ENCODE assay signal across 8 cellular contexts in the genomic region with DNA sequence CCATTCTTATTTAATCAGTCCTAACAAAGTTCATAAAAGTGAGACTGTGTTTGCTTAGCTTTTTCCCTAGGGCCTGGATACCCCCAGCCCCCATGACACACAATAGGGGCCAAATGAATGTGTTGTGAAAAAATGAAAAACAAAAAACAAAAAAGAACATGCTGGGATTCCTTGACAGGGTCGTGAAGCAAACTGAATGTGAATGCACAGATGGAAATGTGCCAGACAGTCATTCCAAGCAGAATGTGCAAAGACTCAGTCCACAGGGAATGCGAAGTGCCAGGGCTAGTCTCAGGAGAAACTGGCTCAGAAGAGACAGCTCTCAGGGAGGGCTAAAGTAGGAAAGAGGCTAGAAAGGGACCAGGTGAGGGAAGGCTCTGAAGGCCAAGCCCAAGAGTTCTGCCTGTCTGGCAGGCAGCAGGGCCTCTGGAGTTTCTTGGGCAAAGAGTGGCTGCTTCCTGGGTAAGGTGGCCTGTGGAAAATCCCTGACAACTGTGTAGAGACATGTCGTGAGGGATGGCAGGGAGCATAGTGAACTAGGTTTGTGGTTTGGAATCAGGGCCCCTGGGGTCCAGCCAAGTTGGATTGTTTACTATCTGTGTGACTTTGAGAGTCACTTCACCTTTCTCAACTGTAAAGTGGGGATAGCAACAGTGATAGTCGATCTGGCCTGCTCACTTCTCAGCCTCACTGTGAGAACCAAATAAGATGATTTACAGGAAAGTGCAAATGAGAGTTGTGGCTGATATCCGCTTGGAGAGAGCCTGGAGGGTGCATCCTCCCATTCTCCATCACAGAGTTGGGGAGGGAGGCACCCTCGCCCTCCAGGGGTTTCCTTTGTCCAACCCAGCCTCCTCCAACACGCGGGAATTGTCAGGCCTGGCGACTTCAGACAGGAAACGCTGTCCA. TPM values are rescaled to one million over a fixed set of nuclear protein-coding genes. Genes with fewer than 3 reads are reported as not detected.
DNase-seq lines count a peak whose midpoint lies in the region; ATAC-seq, FAIRE-seq and TF ChIP-seq lines count a peak whose summit lies in the region.

No MANE protein-coding gene starts in this region.

- H3K9me3 ChIP-seq in BE2C (no peaks in the 10 kb centered on the region), HepG2 (ENCODE audit: low read length) (no peaks in the 10 kb centered on the region), transverse colon (no peaks in the 10 kb centered on the region)

- peak overlapping the region; percentile 96 for H3K4me2 ChIP-seq in HepG2 (ENCODE audit: low read depth, low read length)

- peak overlapping the region; percentile 70 for H3K9ac ChIP-seq in HepG2 (ENCODE audit: insufficient read depth, low read depth, low read length)

- TF ChIP-seq EP300 in HepG2 (IDR thresholded peaks at IDR 0.05; ENCODE audit: low read depth in 2 of 2, low read length in 2 of 2) (no peak), HepG2 (CRISPR knock-in tag; IDR thresholded peaks at IDR 0.05; ENCODE audit: borderline replicate concordance) (no peak), transverse colon (IDR thresholded peaks at IDR 0.05; ENCODE audit: low read depth) (no peak)

- POLR2A ChIA-PET in HepG2 (lab: Yijun Ruan, JAX), result interaction anchor here (1.0 to 1.4 kb wide), 4 partner anchors 11 to 78 kb away, joined by 3 to 7 read pairs (median 4); no protein-coding TSS in a partner anchor

- in situ Hi-C loops in HepG2 (cut with HindIII; ENCODE audit: extremely low pct_ligation_motif_present, low pct_unique_long_range_greater_than_20kb) (no loop called here), transverse colon (cut with MboI; ENCODE audit: low pct_ligation_motif_present in 1 of 4, low pct_unique_long_range_greater_than_20kb in 1 of 4, low sequenced_read_pairs in 3 of 4) (loop anchor here in 3 of 4 donors (25.0 kb wide), 1 partner anchor 88 kb away; the partner anchor contains the start of genes CKS1B (in 3 of the 3), PBXIP1 (in 3 of the 3), PYGO2 (in 3 of the 3) and SHC1 (in 3 of the 3))

- TF ChIP-seq RAD21 in HepG2 (CRISPR knock-in tag; IDR thresholded peaks at IDR 0.05), result no peak

- TF ChIP-seq POLR2A in HepG2 (IDR thresholded peaks at IDR 0.05; ENCODE audit: insufficient read depth in 1 of 2, low read depth in 2 of 2, low read length in 2 of 2) (no peak), transverse colon (IDR thresholded peaks at IDR 0.05) (no peak)

- CTCF ChIA-PET in HepG2 (lab: Yijun Ruan, JAX; ENCODE audit: low intra/inter-chr PET ratio, low total read pairs), result interaction anchor here (1.8 to 2.0 kb wide), 2 partner anchors 12 to 32 kb away, joined by 5 to 7 read pairs; no protein-coding TSS in a partner anchor

- TF ChIP-seq CTCF in BE2C (IDR thresholded peaks at IDR 0.05; ENCODE audit: low read depth, low read length) (no peak), HL-60 (IDR thresholded peaks at IDR 0.05; ENCODE audit: insufficient read depth, low read length) (no peak), HepG2 (CRISPR knock-in tag; IDR thresholded peaks at IDR 0.05) (no peak), transverse colon (IDR thresholded peaks at IDR 0.05) (no peak)

- no peak overlapping the region for H2AFZ ChIP-seq in HepG2 (ENCODE audit: low read length)

- no peaks in the 10 kb centered on the region for H4K20me1 ChIP-seq in HepG2 (ENCODE audit: insufficient read depth, low read length)

- DNase-seq in BE2C (no peak), HL-60 (ENCODE audit: low read depth in 1 of 2, low spot score in 1 of 2) (no peak), HepG2 (ENCODE audit: low spot score) (no peak), transverse colon (no peak), urothelium cell line (ENCODE audit: low spot score) (no peak), OCI-M2 (lab: John Stamatoyannopoulos, UW; ENCODE audit: unreplicated experiment) (no peak), activated gamma-delta T cell (lab: John Stamatoyannopoulos, UW) (no peak)

- H3K36me3 ChIP-seq in BE2C (no peaks in the 10 kb centered on the region), HepG2 (replicated peaks in 1 of 2; ENCODE audit: control insufficient read depth in 1 of 2, insufficient read depth in 2 of 2, low read length in 2 of 2) (no peaks in the 10 kb centered on the region; a peak in 1 of 5 replicates), transverse colon (peaks cover 0 to 10% (median 0%) of the 10 kb centered on the region in 4 donors)

- intact Hi-C loops in HepG2 (cut with micrococcal nuclease; ENCODE audit: unreplicated experiment), result loop anchor here (5.0 kb wide), 2 partner anchors 32 to 143 kb away; no protein-coding TSS in a partner anchor
- intact Hi-C loops in transverse colon (cut with DNase I; ENCODE audit: low total_unique reads), result no loop called here

- H3K27ac ChIP-seq in HL-60 (replicated peaks) (peak overlapping the region; percentile 83), adipose tissue (ENCODE audit: low read depth, low read length) (peak overlapping the region; percentile 34), HepG2 (ENCODE audit: extremely low read length, insufficient read depth, low read length) (peak overlapping the region; percentile 66), transverse colon (peak overlapping the region; percentile 91 to 99 (median 94))

- peak; percentile 46 for FAIRE-seq in HepG2 (lab: Jason Lieb, UNC)
- no peak for FAIRE-seq in urothelium cell line (lab: Jason Lieb, UNC)

- no peaks in the 10 kb centered on the region for H3K79me2 ChIP-seq in HepG2 (ENCODE audit: insufficient read depth, low read length)

- TSS peak; percentile 76 for BruUV-seq in HepG2 (replicated peaks; lab: Mats Ljungman, UMichigan)

- peak overlapping the region; percentile 72; the same call in 1 of the 2 replicates for H3K4me3 ChIP-seq in BE2C (ENCODE audit: low read depth, low read length)
- H3K4me3 ChIP-seq in HL-60 (replicated peaks; ENCODE audit: insufficient read depth, low read length), result peak overlapping the region; percentile 91; the same call in 1 of the 2 replicates
- peak overlapping the region in 2 of 3 experiments; percentile 21 to 88; a peak in 3 of 6 replicates for H3K4me3 ChIP-seq in HepG2 (replicated peaks in 1 of 3; ENCODE audit: insufficient read depth in 1 of 3, low read depth in 2 of 3, low read length in 3 of 3)
- peak overlapping the region in 3 of 4 donors; percentile 53 to 72 (median 62) for H3K4me3 ChIP-seq in transverse colon

- 15 to 28% (median 19%) methylated on average over 10 of the region's 10 CpGs for WGBS in adipose tissue, 3 donors
- 9% methylated on average over 9 of the region's 10 CpGs for WGBS in HepG2 (ENCODE audit: low lambda C conversion rate)
- 17 to 35% methylated on average over 2 to 10 of the region's 10 CpGs for WGBS in transverse colon (ENCODE audit: low coverage in 1 of 2), 2 donors

- peak; percentile 3; the same call in 2 of the 3 replicates for ATAC-seq in HepG2

- H3K4me1 ChIP-seq in BE2C (peaks cover 8% of the 10 kb centered on the region), HepG2 (ENCODE audit: insufficient read depth, low read length) (peaks cover 59% of the 10 kb centered on the region), transverse colon (peaks cover 15 to 41% (median 26%) of the 10 kb centered on the region in 4 donors)

- H3K27me3 ChIP-seq in BE2C (no peaks in the 10 kb centered on the region), HL-60 (ENCODE audit: insufficient read depth, poor library complexity, severe bottlenecking) (no peaks in the 10 kb centered on the region), HepG2 (ENCODE audit: control insufficient read depth in 1 of 2, insufficient read depth in 2 of 2, low read length in 2 of 2) (no peaks in the 10 kb centered on the region), transverse colon (no peaks in the 10 kb centered on the region)

RNA-seq across cellular contexts. Expression of gene ADAM15, which starts 1.2 kb away (rescaled TPM):
- polyA plus RNA-seq in BE2C (2012; ENCODE audit: insufficient read depth, insufficient read length, low read depth), result 95.5 TPM
- 100 to 1,000 TPM in 2 of 3 donors, 10 to 100 TPM in 1; 47.1 to 217 (median 169) TPM for polyA plus RNA-seq in adipose tissue
- 12.3 and 25.6 TPM in 2 replicates for total RNA-seq in HepG2 (2016; rRNA removed; fragmentation: Illumina TruSeq; extraction: Trizol)
- 9.4 and 10.0 TPM in 2 replicates for total RNA-seq in HepG2 (2016; cell fraction: cytosol; rRNA removed; fragmentation: Illumina TruSeq; extraction: Trizol; ENCODE audit: low read depth)
- 11.8 and 25.5 TPM in 2 replicates for total RNA-seq in HepG2 (2016; cell fraction: insoluble cytoplasmic fraction; rRNA removed; fragmentation: Illumina TruSeq; extraction: Trizol)
- 12.6 and 15.4 TPM in 2 replicates for total RNA-seq in HepG2 (2016; cell fraction: membrane; rRNA removed; fragmentation: Illumina TruSeq; extraction: Trizol)
- 22.9 and 27.4 TPM in 2 replicates for total RNA-seq in HepG2 (2016; cell fraction: nucleus; rRNA removed; fragmentation: Illumina TruSeq; extraction: Trizol)
- 17.9 and 24.0 TPM in 2 replicates for polyA plus RNA-seq in HepG2 (2011; rRNA removed)
- polyA plus RNA-seq in HepG2 (2011; cell fraction: cytosol; rRNA removed), result 12.5 and 21.6 TPM in 2 replicates
- 100 and 115 TPM in 2 replicates for polyA plus RNA-seq in HepG2 (2011; cell fraction: nucleus; rRNA removed)
- polyA plus RNA-seq in HepG2 (2012), result 14.8 and 20.2 TPM in 2 replicates
- 8.0 and 8.2 TPM in 2 replicates for polyA plus RNA-seq in HepG2 (2016; cell fraction: cytosol; fragmentation: Illumina TruSeq; extraction: Trizol; ENCODE audit: low read depth)
- polyA plus RNA-seq in HepG2 (2016; cell fraction: insoluble cytoplasmic fraction; fragmentation: Illumina TruSeq; extraction: Trizol; ENCODE audit: low read depth), result 10.2 and 14.0 TPM in 2 replicates
- polyA plus RNA-seq in HepG2 (2016; cell fraction: membrane; fragmentation: Illumina TruSeq; extraction: Trizol; ENCODE audit: low read depth), result 11.2 and 16.1 TPM in 2 replicates
- 65.2 and 66.0 TPM in 2 replicates for polyA plus RNA-seq in HepG2 (2016; cell fraction: nucleus; fragmentation: Illumina TruSeq; extraction: Trizol; ENCODE audit: insufficient read depth, low read depth)
- polyA minus RNA-seq in HepG2 (2011; rRNA and poly(A)+ RNA removed; ENCODE audit: low replicate concordance), result 69.0 and 416 TPM in 2 replicates
- 13.6 and 23.7 TPM in 2 replicates for polyA minus RNA-seq in HepG2 (2011; cell fraction: cytosol; rRNA and poly(A)+ RNA removed)
- 19.4 and 22.5 TPM in 2 replicates for polyA minus RNA-seq in HepG2 (2011; cell fraction: nucleus; rRNA and poly(A)+ RNA removed)
- total RNA-seq in transverse colon, result 100 to 1,000 TPM in 3 of 4 donors, 10 to 100 TPM in 1; 90.6 to 196 (median 115) TPM

RNA-seq across cellular contexts. Expression of gene EFNA4, which starts 13.6 kb away (rescaled TPM):
- not detected for polyA plus RNA-seq in BE2C (2012; ENCODE audit: insufficient read depth, insufficient read length, low read depth)
- polyA plus RNA-seq in adipose tissue, result 1 to 10 TPM; 1.7 to 7.1 (median 4.6) TPM
- total RNA-seq in HepG2 (2016; rRNA removed; fragmentation: Illumina TruSeq; extraction: Trizol), result 9.3 and 17.2 TPM in 2 replicates
- total RNA-seq in HepG2 (2016; cell fraction: cytosol; rRNA removed; fragmentation: Illumina TruSeq; extraction: Trizol; ENCODE audit: low read depth), result 7.3 and 8.5 TPM in 2 replicates
- 11.0 and 17.1 TPM in 2 replicates for total RNA-seq in HepG2 (2016; cell fraction: insoluble cytoplasmic fraction; rRNA removed; fragmentation: Illumina TruSeq; extraction: Trizol)
- 8.8 and 11.0 TPM in 2 replicates for total RNA-seq in HepG2 (2016; cell fraction: membrane; rRNA removed; fragmentation: Illumina TruSeq; extraction: Trizol)
- 11.6 and 14.7 TPM in 2 replicates for total RNA-seq in HepG2 (2016; cell fraction: nucleus; rRNA removed; fragmentation: Illumina TruSeq; extraction: Trizol)
- 12.0 and 13.9 TPM in 2 replicates for polyA plus RNA-seq in HepG2 (2011; rRNA removed)
- polyA plus RNA-seq in HepG2 (2011; cell fraction: cytosol; rRNA removed), result 10.6 and 13.8 TPM in 2 replicates
- 8.4 and 8.6 TPM in 2 replicates for polyA plus RNA-seq in HepG2 (2011; cell fraction: nucleus; rRNA removed)
- 6.5 and 7.0 TPM in 2 replicates for polyA plus RNA-seq in HepG2 (2012)
- polyA plus RNA-seq in HepG2 (2016; cell fraction: cytosol; fragmentation: Illumina TruSeq; extraction: Trizol; ENCODE audit: low read depth), result 3.8 and 4.4 TPM in 2 replicates
- 9.8 and 11.5 TPM in 2 replicates for polyA plus RNA-seq in HepG2 (2016; cell fraction: insoluble cytoplasmic fraction; fragmentation: Illumina TruSeq; extraction: Trizol; ENCODE audit: low read depth)
- polyA plus RNA-seq in HepG2 (2016; cell fraction: membrane; fragmentation: Illumina TruSeq; extraction: Trizol; ENCODE audit: low read depth), result 5.1 and 5.2 TPM in 2 replicates
- polyA plus RNA-seq in HepG2 (2016; cell fraction: nucleus; fragmentation: Illumina TruSeq; extraction: Trizol; ENCODE audit: insufficient read depth, low read depth), result 25.7 and 27.9 TPM in 2 replicates
- polyA minus RNA-seq in HepG2 (2011; rRNA and poly(A)+ RNA removed; ENCODE audit: low replicate concordance), result 11.1 and 12.4 TPM in 2 replicates
- 4.8 and 5.1 TPM in 2 replicates for polyA minus RNA-seq in HepG2 (2011; cell fraction: cytosol; rRNA and poly(A)+ RNA removed)
- polyA minus RNA-seq in HepG2 (2011; cell fraction: nucleus; rRNA and poly(A)+ RNA removed), result 2.4 and 3.6 TPM in 2 replicates
- 10 to 100 TPM; 18.3 to 57.2 (median 37.2) TPM for total RNA-seq in transverse colon

RNA-seq across cellular contexts. Expression of gene DCST1, which starts 16.3 kb away (rescaled TPM):
- polyA plus RNA-seq in BE2C (2012; ENCODE audit: insufficient read depth, insufficient read length, low read depth), result not detected
- polyA plus RNA-seq in adipose tissue (not detected), HepG2 (2011; rRNA removed) (0.04 TPM in 1 of 2 replicates, not detected in the other)
- total RNA-seq in HepG2 (2016; rRNA removed; fragmentation: Illumina TruSeq; extraction: Trizol) (not detected in 2 replicates), transverse colon (under 1 TPM in 2 of 4 donors, not detected in 2; 0.32 to 0.41 TPM)
- not detected in 2 replicates for total RNA-seq in HepG2 (2016; cell fraction: cytosol; rRNA removed; fragmentation: Illumina TruSeq; extraction: Trizol; ENCODE audit: low read depth)
- not detected in 2 replicates for total RNA-seq in HepG2 (2016; cell fraction: insoluble cytoplasmic fraction; rRNA removed; fragmentation: Illumina TruSeq; extraction: Trizol)
- total RNA-seq in HepG2 (2016; cell fraction: membrane; rRNA removed; fragmentation: Illumina TruSeq; extraction: Trizol), result not detected in 2 replicates
- not detected in 2 replicates for total RNA-seq in HepG2 (2016; cell fraction: nucleus; rRNA removed; fragmentation: Illumina TruSeq; extraction: Trizol)
- polyA plus RNA-seq in HepG2 (2011; cell fraction: cytosol; rRNA removed), result not detected in 2 replicates
- 0.19 and 0.24 TPM in 2 replicates for polyA plus RNA-seq in HepG2 (2011; cell fraction: nucleus; rRNA removed)
- polyA plus RNA-seq in HepG2 (2012), result not detected in 2 replicates
- not detected in 2 replicates for polyA plus RNA-seq in HepG2 (2016; cell fraction: cytosol; fragmentation: Illumina TruSeq; extraction: Trizol; ENCODE audit: low read depth)
- polyA plus RNA-seq in HepG2 (2016; cell fraction: insoluble cytoplasmic fraction; fragmentation: Illumina TruSeq; extraction: Trizol; ENCODE audit: low read depth), result not detected in 2 replicates
- not detected in 2 replicates for polyA plus RNA-seq in HepG2 (2016; cell fraction: membrane; fragmentation: Illumina TruSeq; extraction: Trizol; ENCODE audit: low read depth)
- polyA plus RNA-seq in HepG2 (2016; cell fraction: nucleus; fragmentation: Illumina TruSeq; extraction: Trizol; ENCODE audit: insufficient read depth, low read depth), result not detected in 2 replicates
- not detected in 2 replicates for polyA minus RNA-seq in HepG2 (2011; rRNA and poly(A)+ RNA removed; ENCODE audit: low replicate concordance)
- polyA minus RNA-seq in HepG2 (2011; cell fraction: cytosol; rRNA and poly(A)+ RNA removed), result not detected in 2 replicates
- not detected in 2 replicates for polyA minus RNA-seq in HepG2 (2011; cell fraction: nucleus; rRNA and poly(A)+ RNA removed)

RNA-seq across cellular contexts. Expression of gene DCST2, which starts 16.3 kb away (rescaled TPM):
- 0.28 TPM for polyA plus RNA-seq in BE2C (2012; ENCODE audit: insufficient read depth, insufficient read length, low read depth)
- polyA plus RNA-seq in adipose tissue (under 1 TPM; 0.48 to 0.86 (median 0.67) TPM), HepG2 (2011; rRNA removed) (0.74 and 0.80 TPM in 2 replicates)
- total RNA-seq in HepG2 (2016; rRNA removed; fragmentation: Illumina TruSeq; extraction: Trizol) (not detected in 2 replicates), transverse colon (1 to 10 TPM in 3 of 4 donors, not detected in 1; 1.9 to 4.6 (median 4.5) TPM)
- total RNA-seq in HepG2 (2016; cell fraction: cytosol; rRNA removed; fragmentation: Illumina TruSeq; extraction: Trizol; ENCODE audit: low read depth), result not detected in 2 replicates
- total RNA-seq in HepG2 (2016; cell fraction: insoluble cytoplasmic fraction; rRNA removed; fragmentation: Illumina TruSeq; extraction: Trizol), result not detected in 2 replicates
- total RNA-seq in HepG2 (2016; cell fraction: membrane; rRNA removed; fragmentation: Illumina TruSeq; extraction: Trizol), result not detected in 2 replicates
- total RNA-seq in HepG2 (2016; cell fraction: nucleus; rRNA removed; fragmentation: Illumina TruSeq; extraction: Trizol), result not detected in 2 replicates
- polyA plus RNA-seq in HepG2 (2011; cell fraction: cytosol; rRNA removed), result 0.17 and 0.19 TPM in 2 replicates
- polyA plus RNA-seq in HepG2 (2011; cell fraction: nucleus; rRNA removed), result 7.8 and 11.4 TPM in 2 replicates
- polyA plus RNA-seq in HepG2 (2012), result 0.35 and 1.6 TPM in 2 replicates
- 0.29 TPM in 1 of 2 replicates, not detected in the other for polyA plus RNA-seq in HepG2 (2016; cell fraction: cytosol; fragmentation: Illumina TruSeq; extraction: Trizol; ENCODE audit: low read depth)
- not detected in 2 replicates for polyA plus RNA-seq in HepG2 (2016; cell fraction: insoluble cytoplasmic fraction; fragmentation: Illumina TruSeq; extraction: Trizol; ENCODE audit: low read depth)
- not detected in 2 replicates for polyA plus RNA-seq in HepG2 (2016; cell fraction: membrane; fragmentation: Illumina TruSeq; extraction: Trizol; ENCODE audit: low read depth)
- polyA plus RNA-seq in HepG2 (2016; cell fraction: nucleus; fragmentation: Illumina TruSeq; extraction: Trizol; ENCODE audit: insufficient read depth, low read depth), result 0.29 TPM in 1 of 2 replicates, not detected in the other
- 0.08 and 2.6 TPM in 2 replicates for polyA minus RNA-seq in HepG2 (2011; rRNA and poly(A)+ RNA removed; ENCODE audit: low replicate concordance)
- polyA minus RNA-seq in HepG2 (2011; cell fraction: cytosol; rRNA and poly(A)+ RNA removed), result not detected in 2 replicates
- 0.37 TPM in 1 of 2 replicates, not detected in the other for polyA minus RNA-seq in HepG2 (2011; cell fraction: nucleus; rRNA and poly(A)+ RNA removed)

RNA-seq across cellular contexts. Expression of gene EFNA3, which starts 28.7 kb away (rescaled TPM):
- polyA plus RNA-seq in BE2C (2012; ENCODE audit: insufficient read depth, insufficient read length, low read depth), result 13.2 TPM
- polyA plus RNA-seq in adipose tissue, result 1 to 10 TPM in 1 of 3 donors, under 1 TPM in 2; 0.56 to 1.3 (median 0.67) TPM
- 1.0 and 1.6 TPM in 2 replicates for total RNA-seq in HepG2 (2016; rRNA removed; fragmentation: Illumina TruSeq; extraction: Trizol)
- total RNA-seq in HepG2 (2016; cell fraction: cytosol; rRNA removed; fragmentation: Illumina TruSeq; extraction: Trizol; ENCODE audit: low read depth), result 0.62 and 0.71 TPM in 2 replicates
- 1.1 and 1.4 TPM in 2 replicates for total RNA-seq in HepG2 (2016; cell fraction: insoluble cytoplasmic fraction; rRNA removed; fragmentation: Illumina TruSeq; extraction: Trizol)
- total RNA-seq in HepG2 (2016; cell fraction: membrane; rRNA removed; fragmentation: Illumina TruSeq; extraction: Trizol), result 1.1 TPM in 2 replicates
- 0.22 and 0.34 TPM in 2 replicates for total RNA-seq in HepG2 (2016; cell fraction: nucleus; rRNA removed; fragmentation: Illumina TruSeq; extraction: Trizol)
- polyA plus RNA-seq in HepG2 (2011; rRNA removed), result 5.7 and 6.8 TPM in 2 replicates
- polyA plus RNA-seq in HepG2 (2011; cell fraction: cytosol; rRNA removed), result 3.6 and 6.1 TPM in 2 replicates
- polyA plus RNA-seq in HepG2 (2011; cell fraction: nucleus; rRNA removed), result 6.0 and 6.7 TPM in 2 replicates
- polyA plus RNA-seq in HepG2 (2012), result 4.7 and 5.0 TPM in 2 replicates
- 0.71 and 0.87 TPM in 2 replicates for polyA plus RNA-seq in HepG2 (2016; cell fraction: cytosol; fragmentation: Illumina TruSeq; extraction: Trizol; ENCODE audit: low read depth)
- 1.6 and 1.7 TPM in 2 replicates for polyA plus RNA-seq in HepG2 (2016; cell fraction: insoluble cytoplasmic fraction; fragmentation: Illumina TruSeq; extraction: Trizol; ENCODE audit: low read depth)
- polyA plus RNA-seq in HepG2 (2016; cell fraction: membrane; fragmentation: Illumina TruSeq; extraction: Trizol; ENCODE audit: low read depth), result 0.94 and 1.0 TPM in 2 replicates
- 1.4 and 2.1 TPM in 2 replicates for polyA plus RNA-seq in HepG2 (2016; cell fraction: nucleus; fragmentation: Illumina TruSeq; extraction: Trizol; ENCODE audit: insufficient read depth, low read depth)
- polyA minus RNA-seq in HepG2 (2011; rRNA and poly(A)+ RNA removed; ENCODE audit: low replicate concordance), result 8.7 and 10.6 TPM in 2 replicates
- polyA minus RNA-seq in HepG2 (2011; cell fraction: cytosol; rRNA and poly(A)+ RNA removed), result 1.8 and 2.5 TPM in 2 replicates
- 1.2 TPM in 1 of 2 replicates, not detected in the other for polyA minus RNA-seq in HepG2 (2011; cell fraction: nucleus; rRNA and poly(A)+ RNA removed)
- total RNA-seq in transverse colon, result 1 to 10 TPM; 3.4 to 7.9 (median 7.2) TPM

Comparison
In these comparisons a context has a peak if more than half of its experiments do, and no peak if none do; other contexts are left out.
1. H3K27ac ChIP-seq: peak in every context shown above with its lines; median percentile 94 in transverse colon; 83 in HL-60; 66 in HepG2; 34 in adipose tissue.